In genomic region chr15:50675524-50676144, GRCh38 we compare ENCODE assay signal across 1 cellular context.
A peak's percentile ranks its signal among the peaks of the same experiment; 100 is the strongest.
TF ChIP-seq lines count a peak whose summit lies in the region.

No MANE protein-coding gene starts in this region.

TF ChIP-seq in K562, 482 proteins besides CTCF, POLR2A, EP300 and RAD21 (continued from another document):
- TF ChIP-seq CUX1 (CRISPR knock-in tag; IDR thresholded peaks at IDR 0.05) = no peak
- TF ChIP-seq ARID3A (IDR thresholded peaks at IDR 0.05; ENCODE audit: borderline replicate concordance, low read depth, low read length) = 0 out of 2 replicates have a peak, but pooled peaks have one; percentile 57
- no peak for TF ChIP-seq PPARD (CRISPR knock-in tag; IDR thresholded peaks at IDR 0.05)
- TF ChIP-seq RNF2 (IDR thresholded peaks at IDR 0.05) = no peak
- no peak for TF ChIP-seq SRSF7 (optimal IDR thresholded peaks at IDR 0.05; ENCODE audit: low read depth, low read length)
- no peak for TF ChIP-seq ZNF347 (CRISPR knock-in tag; IDR thresholded peaks at IDR 0.05; ENCODE audit: low read depth)
- TF ChIP-seq SMC3 (conservative IDR thresholded peaks at IDR 0.05; ENCODE audit: insufficient read depth, low read depth, low read length) = peak; percentile 35; the same call in 1 of the 2 replicates
